1 cellular context compared by ENCODE assay signal in genomic region chr15:73996939-73997338, GRCh38.
TF ChIP-seq lines count a peak whose summit lies in the region.

No MANE protein-coding gene starts in this region.

TF ChIP-seq in HepG2, 621 proteins besides CTCF, POLR2A, EP300 and RAD21:
- TF ChIP-seq, protein P1, sequence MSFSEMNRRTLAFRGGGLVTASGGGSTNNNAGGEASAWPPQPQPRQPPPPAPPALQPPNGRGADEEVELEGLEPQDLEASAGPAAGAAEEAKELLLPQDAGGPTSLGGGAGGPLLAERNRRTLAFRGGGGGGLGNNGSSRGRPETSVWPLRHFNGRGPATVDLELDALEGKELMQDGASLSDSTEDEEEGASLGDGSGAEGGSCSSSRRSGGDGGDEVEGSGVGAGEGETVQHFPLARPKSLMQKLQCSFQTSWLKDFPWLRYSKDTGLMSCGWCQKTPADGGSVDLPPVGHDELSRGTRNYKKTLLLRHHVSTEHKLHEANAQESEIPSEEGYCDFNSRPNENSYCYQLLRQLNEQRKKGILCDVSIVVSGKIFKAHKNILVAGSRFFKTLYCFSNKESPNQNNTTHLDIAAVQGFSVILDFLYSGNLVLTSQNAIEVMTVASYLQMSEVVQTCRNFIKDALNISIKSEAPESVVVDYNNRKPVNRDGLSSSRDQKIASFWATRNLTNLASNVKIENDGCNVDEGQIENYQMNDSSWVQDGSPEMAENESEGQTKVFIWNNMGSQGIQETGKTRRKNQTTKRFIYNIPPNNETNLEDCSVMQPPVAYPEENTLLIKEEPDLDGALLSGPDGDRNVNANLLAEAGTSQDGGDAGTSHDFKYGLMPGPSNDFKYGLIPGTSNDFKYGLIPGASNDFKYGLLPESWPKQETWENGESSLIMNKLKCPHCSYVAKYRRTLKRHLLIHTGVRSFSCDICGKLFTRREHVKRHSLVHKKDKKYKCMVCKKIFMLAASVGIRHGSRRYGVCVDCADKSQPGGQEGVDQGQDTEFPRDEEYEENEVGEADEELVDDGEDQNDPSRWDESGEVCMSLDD (CRISPR knock-in tag; IDR thresholded peaks at IDR 0.05; ENCODE audit: borderline replicate concordance) = no peak
- TF ChIP-seq CENPT (CRISPR knock-in tag; IDR thresholded peaks at IDR 0.05; ENCODE audit: low read depth) (no peak), HOXA9 (CRISPR knock-in tag; IDR thresholded peaks at IDR 0.05; ENCODE audit: borderline replicate concordance) (no peak), RBFOX2 (IDR thresholded peaks at IDR 0.05; ENCODE audit: low read depth, low read length) (no peak), MAFG (CRISPR knock-in tag; IDR thresholded peaks at IDR 0.05) (no peak), RBM39 (IDR thresholded peaks at IDR 0.05; ENCODE audit: low read depth, low read length, poor library complexity, severe bottlenecking) (no peak), ZNF460 (CRISPR knock-in tag; IDR thresholded peaks at IDR 0.05; ENCODE audit: borderline replicate concordance) (no peak), ZBTB20 (CRISPR knock-in tag; IDR thresholded peaks at IDR 0.05; ENCODE audit: borderline replicate concordance, low read depth) (no peak), ZNF12 (CRISPR knock-in tag; IDR thresholded peaks at IDR 0.05) (no peak), POLR2G (IDR thresholded peaks at IDR 0.05; ENCODE audit: low read depth, low read length) (no peak), TOPORS (CRISPR knock-in tag; IDR thresholded peaks at IDR 0.05) (no peak), FOXO1 (CRISPR knock-in tag; IDR thresholded peaks at IDR 0.05) (no peak), ZNF44 (CRISPR knock-in tag; IDR thresholded peaks at IDR 0.05) (no peak), MTA3 (CRISPR knock-in tag; IDR thresholded peaks at IDR 0.05) (no peak), ZNF326 (CRISPR knock-in tag; IDR thresholded peaks at IDR 0.05; ENCODE audit: borderline replicate concordance) (no peak), ZSCAN5A (CRISPR knock-in tag; IDR thresholded peaks at IDR 0.05; ENCODE audit: borderline replicate concordance) (no peak), CBX2 (IDR thresholded peaks at IDR 0.05; ENCODE audit: low read depth, low read length) (no peak), CBX2 (CRISPR knock-in tag; IDR thresholded peaks at IDR 0.05; ENCODE audit: low read depth) (no peak), TARDBP (CRISPR knock-in tag; IDR thresholded peaks at IDR 0.05) (no peak)
- TF ChIP-seq, protein P2, sequence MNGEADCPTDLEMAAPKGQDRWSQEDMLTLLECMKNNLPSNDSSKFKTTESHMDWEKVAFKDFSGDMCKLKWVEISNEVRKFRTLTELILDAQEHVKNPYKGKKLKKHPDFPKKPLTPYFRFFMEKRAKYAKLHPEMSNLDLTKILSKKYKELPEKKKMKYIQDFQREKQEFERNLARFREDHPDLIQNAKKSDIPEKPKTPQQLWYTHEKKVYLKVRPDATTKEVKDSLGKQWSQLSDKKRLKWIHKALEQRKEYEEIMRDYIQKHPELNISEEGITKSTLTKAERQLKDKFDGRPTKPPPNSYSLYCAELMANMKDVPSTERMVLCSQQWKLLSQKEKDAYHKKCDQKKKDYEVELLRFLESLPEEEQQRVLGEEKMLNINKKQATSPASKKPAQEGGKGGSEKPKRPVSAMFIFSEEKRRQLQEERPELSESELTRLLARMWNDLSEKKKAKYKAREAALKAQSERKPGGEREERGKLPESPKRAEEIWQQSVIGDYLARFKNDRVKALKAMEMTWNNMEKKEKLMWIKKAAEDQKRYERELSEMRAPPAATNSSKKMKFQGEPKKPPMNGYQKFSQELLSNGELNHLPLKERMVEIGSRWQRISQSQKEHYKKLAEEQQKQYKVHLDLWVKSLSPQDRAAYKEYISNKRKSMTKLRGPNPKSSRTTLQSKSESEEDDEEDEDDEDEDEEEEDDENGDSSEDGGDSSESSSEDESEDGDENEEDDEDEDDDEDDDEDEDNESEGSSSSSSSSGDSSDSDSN (CRISPR knock-in tag; IDR thresholded peaks at IDR 0.05) = no peak
- TF ChIP-seq, protein P3, sequence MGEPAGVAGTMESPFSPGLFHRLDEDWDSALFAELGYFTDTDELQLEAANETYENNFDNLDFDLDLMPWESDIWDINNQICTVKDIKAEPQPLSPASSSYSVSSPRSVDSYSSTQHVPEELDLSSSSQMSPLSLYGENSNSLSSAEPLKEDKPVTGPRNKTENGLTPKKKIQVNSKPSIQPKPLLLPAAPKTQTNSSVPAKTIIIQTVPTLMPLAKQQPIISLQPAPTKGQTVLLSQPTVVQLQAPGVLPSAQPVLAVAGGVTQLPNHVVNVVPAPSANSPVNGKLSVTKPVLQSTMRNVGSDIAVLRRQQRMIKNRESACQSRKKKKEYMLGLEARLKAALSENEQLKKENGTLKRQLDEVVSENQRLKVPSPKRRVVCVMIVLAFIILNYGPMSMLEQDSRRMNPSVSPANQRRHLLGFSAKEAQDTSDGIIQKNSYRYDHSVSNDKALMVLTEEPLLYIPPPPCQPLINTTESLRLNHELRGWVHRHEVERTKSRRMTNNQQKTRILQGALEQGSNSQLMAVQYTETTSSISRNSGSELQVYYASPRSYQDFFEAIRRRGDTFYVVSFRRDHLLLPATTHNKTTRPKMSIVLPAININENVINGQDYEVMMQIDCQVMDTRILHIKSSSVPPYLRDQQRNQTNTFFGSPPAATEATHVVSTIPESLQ (CRISPR knock-in tag; conservative IDR thresholded peaks at IDR 0.05) = no peak
